In genomic region chr14:81219210-81219820, GRCh38 we compare ENCODE assay signal across 8 cellular contexts. TPM values are rescaled to one million over a fixed set of nuclear protein-coding genes. Genes with fewer than 3 reads are reported as not detected.
DNase-seq lines count a peak whose midpoint lies in the region; ATAC-seq, FAIRE-seq and TF ChIP-seq lines count a peak whose summit lies in the region.

No MANE protein-coding gene starts in this region.

- TF ChIP-seq CTCF in astrocyte (IDR thresholded peaks at IDR 0.05; ENCODE audit: insufficient read depth, low read depth, low read length) (no peak), uterus (IDR thresholded peaks at IDR 0.05) (no peak)

- H3K9me3 Mint-ChIP-seq in astrocyte (ENCODE audit: unreplicated experiment): no peaks in the 10 kb centered on the region

- H3K27me3 ChIP-seq in astrocyte (ENCODE audit: insufficient read depth, low read length) (no peaks in the 10 kb centered on the region), right cardiac atrium (ENCODE audit: control insufficient read depth, insufficient read depth) (no peaks in the 10 kb centered on the region), uterus (no peaks in the 10 kb centered on the region)

- H3K4me3 Mint-ChIP-seq in astrocyte (ENCODE audit: unreplicated experiment): peak overlapping the region; percentile 98

- H3K9me3 ChIP-seq in astrocyte (ENCODE audit: insufficient read depth, low read depth, low read length) (no peaks in the 10 kb centered on the region), right cardiac atrium (ENCODE audit: control insufficient read depth, low read length) (no peaks in the 10 kb centered on the region), uterus (no peaks in the 10 kb centered on the region)

- peaks cover 10% of the 10 kb centered on the region for H3K36me3 ChIP-seq in astrocyte (ENCODE audit: insufficient read depth, low read length)
- H3K36me3 ChIP-seq in uterus: no peaks in the 10 kb centered on the region

- peak; percentile 93 for FAIRE-seq in GM18507 (lab: Jason Lieb, UNC)
- FAIRE-seq in astrocyte (lab: Jason Lieb, UNC): no peak

- peak overlapping the region; percentile 86 for H3K4me2 ChIP-seq in astrocyte (ENCODE audit: low read length)

- under 1% methylated on average over 31 of the region's 31 CpGs for WGBS in right cardiac atrium

- no peaks in the 10 kb centered on the region for H3K36me3 Mint-ChIP-seq in astrocyte (ENCODE audit: low read depth, unreplicated experiment)

- H3K27ac ChIP-seq in astrocyte (ENCODE audit: low read depth, low read length): peak overlapping the region; percentile 94
- peak overlapping the region; percentile 100 for H3K27ac ChIP-seq in right cardiac atrium (ENCODE audit: low read length)
- H3K27ac ChIP-seq in uterus: peak overlapping the region; percentile 99

- peak overlapping the region; percentile 3 for H2AFZ ChIP-seq in astrocyte (ENCODE audit: low read depth, low read length)

- H3K27ac Mint-ChIP-seq in astrocyte (ENCODE audit: unreplicated experiment): peak overlapping the region; percentile 99

- H3K9ac ChIP-seq in astrocyte (ENCODE audit: low read length): peak overlapping the region; percentile 96

- H4K20me1 ChIP-seq in astrocyte (ENCODE audit: insufficient read depth, low read length): peaks cover 11% of the 10 kb centered on the region

- peaks cover 53% of the 10 kb centered on the region for H3K79me2 ChIP-seq in astrocyte (ENCODE audit: insufficient read depth, low read length)

- peak overlapping the region; percentile 89 for H3K4me3 ChIP-seq in astrocyte (ENCODE audit: insufficient read depth, low read depth, low read length)
- peak overlapping the region; percentile 100 for H3K4me3 ChIP-seq in right cardiac atrium (ENCODE audit: low read length)
- peak overlapping the region; percentile 77 to 92 for H3K4me3 ChIP-seq in uterus

- TF ChIP-seq POLR2A in uterus (IDR thresholded peaks at IDR 0.05): peak; percentile 98 to 100

- peaks cover 17% of the 10 kb centered on the region for H3K4me1 Mint-ChIP-seq in astrocyte (ENCODE audit: low read depth, unreplicated experiment)

- intact Hi-C loops in right cardiac atrium (cut with DNase I) (no loop called here), uterus (cut with DNase I; ENCODE audit: low total_unique reads) (no loop called here)

- no peaks in the 10 kb centered on the region for H3K27me3 Mint-ChIP-seq in astrocyte (ENCODE audit: low read depth, unreplicated experiment)

- DNase-seq in GM18507 (ENCODE audit: extremely low spot score, insufficient read length, low read depth) (peak; percentile 58), NCI-H1930 (lab: John Stamatoyannopoulos, UW) (peak; percentile 85 to 91), T-helper 22 cell (ENCODE audit: low read depth) (peak; percentile 83), astrocyte (ENCODE audit: low read depth) (peak; percentile 95), right cardiac atrium (peak; percentile 91 to 95 (median 93)), pulmonary artery endothelial cell (ENCODE audit: low read depth, low spot score) (peak; percentile 93), uterus (peak; percentile 88 to 95)

- H3K4me1 ChIP-seq in astrocyte (ENCODE audit: insufficient read depth, low read length) (peaks cover 3% of the 10 kb centered on the region), right cardiac atrium (ENCODE audit: control insufficient read depth, insufficient read depth, low read length) (peaks cover 3% of the 10 kb centered on the region), uterus (peaks cover 0 to 13% of the 10 kb centered on the region in 2 donors)

- ATAC-seq in HG02973 (IDR thresholded peaks at IDR 0.05; ENCODE audit: unreplicated experiment): peak; percentile 53
- peak; percentile 88 to 89 for ATAC-seq in right cardiac atrium

RNA-seq across cellular contexts. Expression of gene GTF2A1, which starts 1.4 kb away (rescaled TPM):
- 36.4 and 37.2 TPM in 2 replicates for total RNA-seq in astrocyte
- 10 to 100 TPM; 18.2 to 20.7 (median 20.2) TPM for total RNA-seq in right cardiac atrium
- 5.7 TPM for polyA plus RNA-seq in right cardiac atrium
- total RNA-seq in pulmonary artery endothelial cell: 40.4 and 48.7 TPM in 2 replicates
- 10 to 100 TPM; 28.2 to 52.4 (median 35.9) TPM for total RNA-seq in uterus

Comparison
In these comparisons a context has a peak if more than half of its experiments do, and no peak if none do; other contexts are left out.
1. Peak in every context shown above with its lines: DNase-seq, ATAC-seq, H3K4me3 ChIP-seq and H3K27ac ChIP-seq.